Comparison of ENCODE assay signal across 2 cellular contexts in genomic region chr12:125070661-125071390, GRCh38.
TF ChIP-seq lines count a peak whose summit lies in the region.

No MANE protein-coding gene starts in this region.

TF ChIP-seq in GM23338, 12 proteins besides CTCF, POLR2A, EP300 and RAD21 (continued from another document):
- TF ChIP-seq ETS1 (IDR thresholded peaks at IDR 0.05) (no peak), ZNF462 (CRISPR knock-in tag; IDR thresholded peaks at IDR 0.05) (no peak)

TF ChIP-seq in HepG2, 621 proteins besides CTCF, POLR2A, EP300 and RAD21 (continued from another document):
- TF ChIP-seq ZBTB33 (CRISPR knock-in tag; IDR thresholded peaks at IDR 0.05): peak; percentile 43; the same call in 1 of the 2 replicates
- no peak for TF ChIP-seq ZBTB7A (CRISPR knock-in tag; IDR thresholded peaks at IDR 0.05)
- no peak for TF ChIP-seq SETDB1 (CRISPR knock-in tag; IDR thresholded peaks at IDR 0.05; ENCODE audit: borderline replicate concordance)
- TF ChIP-seq EZH2 (conservative IDR thresholded peaks at IDR 0.05; ENCODE audit: low read depth, low read length): no peak
- TF ChIP-seq TEAD2 (CRISPR knock-in tag; IDR thresholded peaks at IDR 0.05): no peak
- no peak for TF ChIP-seq ZNF598 (CRISPR knock-in tag; IDR thresholded peaks at IDR 0.05; ENCODE audit: borderline replicate concordance)
